ENCODE assay signal across 8 cellular contexts in genomic region chr5:138352071-138352721, GRCh38. TPM values are rescaled to one million over a fixed set of nuclear protein-coding genes. Genes with fewer than 3 reads are reported as not detected.
DNase-seq lines count a peak whose midpoint lies in the region; ATAC-seq and TF ChIP-seq lines count a peak whose summit lies in the region.

Gene KDM3B, plus strand, starts transcription at chr5:138352685. Its CDS starts 111 bp downstream, at chr5:138352796.

- H3K27me3 ChIP-seq in cardiac muscle cell (no peaks in the 10 kb centered on the region), tibial nerve (no peaks in the 10 kb centered on the region)

- H3K4me1 ChIP-seq in cardiac muscle cell (ENCODE audit: low read depth) = peaks cover 20% of the 10 kb centered on the region
- peaks cover 0 to 60% (median 27%) of the 10 kb centered on the region in 4 donors for H3K4me1 ChIP-seq in tibial nerve

- no peaks in the 10 kb centered on the region for H3K9me3 ChIP-seq in cardiac muscle cell (ENCODE audit: low read depth)
- H3K9me3 ChIP-seq in tibial nerve = peaks cover 0 to 10% (median 0%) of the 10 kb centered on the region in 4 donors

- WGBS in tibial nerve, 2 donors = 51 to 58% methylated on average over 3 to 4 of the region's 30 CpGs

- TF ChIP-seq POLR2A in tibial nerve (IDR thresholded peaks at IDR 0.05) = no peak

- H3K4me3 ChIP-seq in cardiac muscle cell (peak within 1 kb of the TSS; percentile 81), tibial nerve (peak within 1 kb of the TSS; percentile 86 to 96 (median 93))

- peak in 1 of 2 donors; percentile 56 for TF ChIP-seq EP300 in tibial nerve (IDR thresholded peaks at IDR 0.05)

- ATAC-seq in HG02571 (IDR thresholded peaks at IDR 0.05; ENCODE audit: unreplicated experiment) = peak; percentile 74

- peaks cover 5% of the 10 kb centered on the region for H3K36me3 ChIP-seq in cardiac muscle cell
- H3K36me3 ChIP-seq in tibial nerve = peaks cover 0 to 25% (median 2%) of the 10 kb centered on the region in 3 donors

- DNase-seq in GM10266 (ENCODE audit: extremely low spot score) (peak; percentile 96), NCI-H1092 (lab: John Stamatoyannopoulos, UW) (peak; percentile 66), SW480 (ENCODE audit: low spot score) (peak; percentile 86), cardiac muscle cell (ENCODE audit: low read depth in 1 of 2, low spot score in 1 of 2) (peak; percentile 88 to 90), pons (ENCODE audit: low spot score) (peak; percentile 61), tibial nerve (ENCODE audit: low spot score in 2 of 2) (peak; percentile 70 to 71)
- peak; percentile 86 for DNase-seq in activated naive CD8-positive, alpha-beta T cell treated with anti-CD3 and anti-CD28 coated beads, Interleukin-2, amount 50 U/mL, for 16 hours (ENCODE audit: low read depth, low spot score)

- TF ChIP-seq CTCF in GM10266 (IDR thresholded peaks at IDR 0.05; ENCODE audit: control insufficient read depth, insufficient read depth, low read depth, missing control alignments) = peak; percentile 97
- TF ChIP-seq CTCF in cardiac muscle cell (IDR thresholded peaks at IDR 0.05; ENCODE audit: low read depth, low read length) = peak; percentile 100
- peak; percentile 97 to 99 (median 98) for TF ChIP-seq CTCF in tibial nerve (IDR thresholded peaks at IDR 0.05)

- H3K27ac ChIP-seq in cardiac muscle cell (peak within 1 kb of the TSS; percentile 98), tibial nerve (peak within 1 kb of the TSS; percentile 95 to 99 (median 97))

RNA-seq across cellular contexts. Expression of gene KDM3B, which starts in this region (rescaled TPM):
- total RNA-seq in cardiac muscle cell (69.4 and 99.2 TPM in 2 replicates), tibial nerve (10 to 100 TPM; 62.7 to 65.3 (median 62.9) TPM)
- 36.5 and 58.4 TPM in 2 replicates for polyA plus RNA-seq in cardiac muscle cell

Comparison
In these comparisons a context has a peak if more than half of its experiments do, and no peak if none do; other contexts are left out.
1. Peak in every context shown above with its lines: DNase-seq, ATAC-seq, H3K4me3 ChIP-seq and H3K27ac ChIP-seq.